Comparison of ENCODE assay signal across 14 cellular contexts in the genomic region with DNA sequence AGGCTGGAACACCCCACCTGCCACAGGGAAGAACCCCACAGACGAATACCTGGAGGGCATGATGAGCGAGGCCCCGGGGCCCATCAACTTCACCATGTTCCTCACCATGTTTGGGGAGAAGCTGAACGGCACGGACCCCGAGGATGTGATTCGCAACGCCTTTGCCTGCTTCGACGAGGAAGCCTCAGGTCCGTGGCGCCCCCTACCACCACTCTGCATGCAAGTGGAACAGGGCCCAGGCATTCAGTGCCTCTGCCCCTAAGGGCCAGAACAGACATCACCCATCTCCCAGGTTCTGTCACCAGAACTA. TPM values are rescaled to one million over a fixed set of nuclear protein-coding genes. Genes with fewer than 3 reads are reported as not detected.
DNase-seq lines count a peak whose midpoint lies in the region; TF ChIP-seq lines count a peak whose summit lies in the region.
"Had no signal": no experiment of that assay in that cellular context is flagged by ENCODE, and none has a peak within 500 bp of the region (broad histone marks: within the 10 kb centered on the region; RNA-seq: fewer than 3 reads in every experiment).

No MANE protein-coding gene starts in this region.

- 68% methylated on average over 12 of the region's 12 CpGs for WGBS in esophagus muscularis mucosa
- WGBS in spleen, 5 donors: 68 to 84% (median 80%) methylated on average over 12 of the region's 12 CpGs

- H3K9me3 ChIP-seq in NT2/D1 (ENCODE audit: insufficient read depth, low read length) (no peaks in the 10 kb centered on the region), esophagus muscularis mucosa (no peaks in the 10 kb centered on the region), spleen (no peaks in the 10 kb centered on the region)
- H3K9me3 ChIP-seq: right atrium auricular region, thyroid gland had no signal

- no peaks in the 10 kb centered on the region for H3K27me3 ChIP-seq in NT2/D1 (ENCODE audit: insufficient read depth, insufficient read length)
- no peaks in the 10 kb centered on the region for H3K27me3 ChIP-seq in esophagus muscularis mucosa
- H3K27me3 ChIP-seq in spleen (replicated peaks in 1 of 7): no peaks in the 10 kb centered on the region
- H3K27me3 ChIP-seq: right atrium auricular region, thyroid gland had no signal

- H3K27ac ChIP-seq in esophagus muscularis mucosa (replicated peaks in 1 of 4) (peak overlapping the region; percentile 70 to 97 (median 88)), spleen (no peak overlapping the region)
- H3K27ac ChIP-seq: right atrium auricular region, thyroid gland had no signal

- intact Hi-C loops in esophagus muscularis mucosa (cut with DNase I) (no loop called here), spleen (cut with DNase I; ENCODE audit: low total_unique reads) (no loop called here)

- H3K4me3 ChIP-seq in NT2/D1 (ENCODE audit: insufficient read length, low read depth) (no peak overlapping the region), esophagus muscularis mucosa (peak overlapping the region in 2 of 4 donors; percentile 3 to 4), spleen (no peak overlapping the region)
- H3K4me3 ChIP-seq: right atrium auricular region, thyroid gland had no signal

- TF ChIP-seq CTCF in esophagus muscularis mucosa (IDR thresholded peaks at IDR 0.05) (peak in 1 of 3 experiments; percentile 22), spleen (IDR thresholded peaks at IDR 0.05 in 8 of 11, conservative IDR thresholded peaks at IDR 0.05 in 3 of 11) (no peak)

- TF ChIP-seq POLR2A in esophagus muscularis mucosa (IDR thresholded peaks at IDR 0.05; ENCODE audit: low read depth): no peak
- no peak for TF ChIP-seq POLR2A in spleen (IDR thresholded peaks at IDR 0.05)

- H3K36me3 ChIP-seq in NT2/D1 (ENCODE audit: insufficient read depth, insufficient read length, low read length) (peaks cover 77% of the 10 kb centered on the region), esophagus muscularis mucosa (peaks cover 28 to 57% (median 53%) of the 10 kb centered on the region in 4 donors), spleen (peaks cover 0 to 50% (median 0%) of the 10 kb centered on the region in 6 donors)

- peak; percentile 20 for DNase-seq in activated CD4-positive, alpha-beta T cell treated with anti-CD3 and anti-CD28 coated beads for 48 hours
- DNase-seq in activated CD4-positive, alpha-beta T cell treated with anti-CD3 and anti-CD28 coated beads for 4 hours: no peak
- DNase-seq in NT2/D1 (ENCODE audit: low read depth, low spot score): peak; percentile 47
- DNase-seq in esophagus muscularis mucosa (ENCODE audit: extremely low spot score): no peak
- peak; percentile 59 for DNase-seq in spleen
- DNase-seq in foreskin melanocyte: no peak
- DNase-seq in occipital lobe (lab: John Stamatoyannopoulos, UW): no peak
- no peak for DNase-seq in SIG-M5 (lab: John Stamatoyannopoulos, UW)
- DNase-seq: GDM1, NCI-H1417 treated with DMSO at 0.1 percent for 48 hours, NCI-H748 treated with DMSO at 0.1 percent for 48 hours, T-helper 1 cell, thyroid gland had no signal

- H3K9ac ChIP-seq in NT2/D1 (ENCODE audit: insufficient read length, low read depth): no peak overlapping the region

- H3K4me1 ChIP-seq in NT2/D1 (ENCODE audit: insufficient read depth, insufficient read length) (peaks cover 24% of the 10 kb centered on the region), esophagus muscularis mucosa (peaks cover 50 to 87% (median 85%) of the 10 kb centered on the region in 4 donors), spleen (peaks cover 0 to 62% (median 25%) of the 10 kb centered on the region in 6 donors)

- no peak for TF ChIP-seq EP300 in esophagus muscularis mucosa (IDR thresholded peaks at IDR 0.05)

RNA-seq across cellular contexts. Expression of a gene that starts 6.6 kb away (rescaled TPM):
- total RNA-seq in esophagus muscularis mucosa: 1,000 to 10,000 TPM; 2,169 to 3,466 (median 2,516) TPM
- 100 to 1,000 TPM in 3 of 7 donors, 10 to 100 TPM in 4; 30.4 to 369 (median 86.3) TPM for total RNA-seq in spleen
- 100 to 1,000 TPM in 1 of 3 donors, 10 to 100 TPM in 2; 56.3 to 154 (median 80.1) TPM for polyA plus RNA-seq in spleen
- total RNA-seq in occipital lobe: 0.78 TPM

RNA-seq across cellular contexts. Expression of a gene that starts 25.4 kb away (rescaled TPM):
- total RNA-seq in esophagus muscularis mucosa: 10 to 100 TPM in 2 of 4 donors, 1 to 10 TPM in 2; 5.8 to 18.5 (median 10.6) TPM
- total RNA-seq in spleen: 10 to 100 TPM; 23.3 to 38.2 (median 30.1) TPM
- polyA plus RNA-seq in spleen: 10 to 100 TPM; 13.6 to 20.8 (median 14.3) TPM
- total RNA-seq in occipital lobe: 11.5 TPM

RNA-seq across cellular contexts. Expression of a gene that starts 57.6 kb away (rescaled TPM):
- total RNA-seq in esophagus muscularis mucosa (10 to 100 TPM; 60.2 to 94.8 (median 81.6) TPM), spleen (100 to 1,000 TPM in 4 of 7 donors, 10 to 100 TPM in 3; 67.8 to 131 (median 105) TPM), occipital lobe (25.0 TPM)
- 100 to 1,000 TPM in 1 of 3 donors, 10 to 100 TPM in 2; 78.8 to 114 (median 83.3) TPM for polyA plus RNA-seq in spleen

Comparison
In these comparisons a context has a peak if more than half of its experiments do, and no peak if none do; other contexts are left out.
1. DNase-seq: peak in activated CD4-positive, alpha-beta T cell treated with anti-CD3 and anti-CD28 coated beads for 48 hours (single experiment), NT2/D1 (single experiment) and spleen (single experiment); none in activated CD4-positive, alpha-beta T cell treated with anti-CD3 and anti-CD28 coated beads for 4 hours (0 of 2), esophagus muscularis mucosa (single experiment), foreskin melanocyte (single experiment), occipital lobe (single experiment) and SIG-M5 (single experiment).
2. H3K27ac ChIP-seq: peak in esophagus muscularis mucosa (4 of 4); none in spleen (0 of 8).
3. RNA of a gene that starts 6.6 kb away (total RNA-seq): 2,169 to 3,466 TPM in esophagus muscularis mucosa and 30.4 to 369 TPM in spleen; 0.78 TPM in occipital lobe (single experiment); every median in the first group is over 10 times any median in the second.